In genomic region chr11:9386901-9387300, GRCh38 we compare ENCODE assay signal across 8 cellular contexts. TPM values are rescaled to one million over a fixed set of nuclear protein-coding genes. Genes with fewer than 3 reads are reported as not detected.
DNase-seq lines count a peak whose midpoint lies in the region; ATAC-seq and TF ChIP-seq lines count a peak whose summit lies in the region.

No MANE protein-coding gene starts in this region.

- no peaks in the 10 kb centered on the region for H3K27me3 Mint-ChIP-seq in activated CD4-positive, alpha-beta T cell treated with anti-CD3 and anti-CD28 coated beads, Interleukin-2, amount 10 ng/mL, durations not matched to agents 7 days and 5 days
- peaks cover 6% of the 10 kb centered on the region for H3K27me3 Mint-ChIP-seq in brain
- H3K27me3 Mint-ChIP-seq in osteocyte (ENCODE audit: unreplicated experiment) = no peaks in the 10 kb centered on the region

- peak overlapping the region; percentile 100 for H3K4me3 ChIP-seq in NB4 (ENCODE audit: low read depth, low read length)

- no peak overlapping the region for H3K27ac Mint-ChIP-seq in activated CD4-positive, alpha-beta T cell treated with anti-CD3 and anti-CD28 coated beads, Interleukin-2, amount 10 ng/mL, durations not matched to agents 7 days and 5 days
- H3K27ac Mint-ChIP-seq in brain (peak overlapping the region in 3 of 5 experiments; percentile 11 to 82 (median 67)), osteocyte (ENCODE audit: unreplicated experiment) (peak overlapping the region; percentile 42)

- no peak for TF ChIP-seq CTCF in NB4 (IDR thresholded peaks at IDR 0.05; ENCODE audit: low read depth, low read length)
- TF ChIP-seq CTCF in brain (conservative IDR thresholded peaks at IDR 0.05) = no peak
- TF ChIP-seq CTCF in osteocyte (IDR thresholded peaks at IDR 0.05) = no peak

- peaks cover 22% of the 10 kb centered on the region for H3K36me3 Mint-ChIP-seq in activated CD4-positive, alpha-beta T cell treated with anti-CD3 and anti-CD28 coated beads, Interleukin-2, amount 10 ng/mL, durations not matched to agents 7 days and 5 days (ENCODE audit: low read depth)
- peaks cover 30% of the 10 kb centered on the region for H3K36me3 Mint-ChIP-seq in brain
- no peaks in the 10 kb centered on the region for H3K36me3 Mint-ChIP-seq in osteocyte (ENCODE audit: unreplicated experiment)

- no peak for DNase-seq in activated CD4-positive, alpha-beta T cell treated with anti-CD3 and anti-CD28 coated beads, Interleukin-2, amount 10 ng/mL, durations not matched to agents 7 days and 5 days
- DNase-seq in activated CD4-positive, alpha-beta T cell treated with anti-CD3 and anti-CD28 coated beads for 4 hours = no peak
- DNase-seq in NB4 (ENCODE audit: low read depth) (peak; percentile 43), osteocyte (ENCODE audit: extremely low spot score, unreplicated experiment) (no peak), T-helper 9 cell (no peak)

- CTCF ChIA-PET in activated CD4-positive, alpha-beta T cell treated with anti-CD3 and anti-CD28 coated beads, Interleukin-2, amount 10 ng/mL, durations not matched to agents 7 days and 5 days (lab: Charles Lee) = no interaction called here

- POLR2A ChIA-PET in activated CD4-positive, alpha-beta T cell treated with anti-CD3 and anti-CD28 coated beads, Interleukin-2, amount 10 ng/mL, durations not matched to agents 7 days and 5 days (lab: Charles Lee) = no interaction called here

- peak overlapping the region; percentile 52 for H3K4me3 Mint-ChIP-seq in activated CD4-positive, alpha-beta T cell treated with anti-CD3 and anti-CD28 coated beads, Interleukin-2, amount 10 ng/mL, durations not matched to agents 7 days and 5 days
- H3K4me3 Mint-ChIP-seq in brain (peak overlapping the region; percentile 91 to 95 (median 94)), osteocyte (ENCODE audit: unreplicated experiment) (peak overlapping the region; percentile 5)

- no peaks in the 10 kb centered on the region for H3K9me3 Mint-ChIP-seq in activated CD4-positive, alpha-beta T cell treated with anti-CD3 and anti-CD28 coated beads, Interleukin-2, amount 10 ng/mL, durations not matched to agents 7 days and 5 days
- H3K9me3 Mint-ChIP-seq in brain (no peaks in the 10 kb centered on the region), osteocyte (ENCODE audit: unreplicated experiment) (no peaks in the 10 kb centered on the region)

- H3K4me1 Mint-ChIP-seq in activated CD4-positive, alpha-beta T cell treated with anti-CD3 and anti-CD28 coated beads, Interleukin-2, amount 10 ng/mL, durations not matched to agents 7 days and 5 days = peaks cover 39% of the 10 kb centered on the region
- H3K4me1 Mint-ChIP-seq in brain = peaks cover 35% of the 10 kb centered on the region
- H3K4me1 Mint-ChIP-seq in osteocyte (ENCODE audit: unreplicated experiment) = peaks cover 31% of the 10 kb centered on the region

- TF ChIP-seq POLR2A in NB4 (IDR thresholded peaks at IDR 0.05; ENCODE audit: extremely low read depth, insufficient read length) = no peak

- ATAC-seq in GM21526 (IDR thresholded peaks at IDR 0.05; ENCODE audit: low FRiP score, unreplicated experiment) = no peak
- ATAC-seq in GM21390 (IDR thresholded peaks at IDR 0.05; ENCODE audit: unreplicated experiment) = no peak

RNA-seq across cellular contexts. Expression of gene IPO7, which starts 2.4 kb away (rescaled TPM):
- 100 to 1,000 TPM in 1 of 2 experiments, 10 to 100 TPM in 1; 95.9 to 107 TPM for total RNA-seq in activated CD4-positive, alpha-beta T cell treated with anti-CD3 and anti-CD28 coated beads, Interleukin-2, amount 10 ng/mL, durations not matched to agents 7 days and 5 days
- 28.0 TPM for polyA plus RNA-seq in brain (ENCODE audit: insufficient read depth, low read depth, low replicate concordance)
- total RNA-seq in osteocyte = 104 and 114 TPM in 2 replicates

Comparison
In these comparisons a context has a peak if more than half of its experiments do, and no peak if none do; other contexts are left out.
1. H3K4me3 Mint-ChIP-seq: peak in every context shown above with its lines; median percentile 94 in brain; 52 in activated CD4-positive, alpha-beta T cell treated with anti-CD3 and anti-CD28 coated beads, Interleukin-2, amount 10 ng/mL, durations not matched to agents 7 days and 5 days; 5 in osteocyte.